ENCODE assay signal across 16 cellular contexts in genomic region chr1:10942542-10942912, GRCh38.
"Had no signal": no experiment of that assay in that cellular context is flagged by ENCODE, and none has a peak within 500 bp of the region (broad histone marks: within the 10 kb centered on the region; RNA-seq: fewer than 3 reads in every experiment).

No MANE protein-coding gene starts in this region.

- FAIRE-seq: frontal cortex, islet of Langerhans had no signal

- H3K9me3 ChIP-seq: esophagus muscularis mucosa, thyroid gland, upper lobe of right lung had no signal

- H3K4me1 ChIP-seq: parathyroid adenoma had no signal

- H3K36me3 ChIP-seq: esophagus muscularis mucosa, thyroid gland, upper lobe of right lung had no signal

- H3K79me2 ChIP-seq: parathyroid adenoma had no signal

- DNase-seq: amniotic stem cell, cerebellar nuclear complex had no signal

- H3K9ac ChIP-seq: parathyroid adenoma had no signal

- H2AFZ ChIP-seq: parathyroid adenoma had no signal

- H3K4me3 ChIP-seq: coronary artery, skin epidermis, thyroid gland, upper lobe of right lung had no signal

- H3K9me3 Mint-ChIP-seq: activated naive CD8-positive, alpha-beta T cell treated with anti-CD3 and anti-CD28 coated beads, Interleukin-2, amount 10 ng/mL, durations not matched to agents 7 days and 5 days; activated T-cell treated with anti-CD3 and anti-CD28 coated beads, Interleukin-2, amount 50 U/mL, for 24 hours; memory B cell; nephron progenitor cell; stimulated activated naive CD8-positive, alpha-beta T cell treated with anti-CD3 and anti-CD28 coated beads, Interleukin-15, Interleukin-2, amounts not matched to agents 100 ng/mL and 50 ng/mL, for 24 hours; WTC11 had no signal

- H3K36me3 Mint-ChIP-seq: activated naive CD8-positive, alpha-beta T cell treated with anti-CD3 and anti-CD28 coated beads, Interleukin-2, amount 10 ng/mL, durations not matched to agents 7 days and 5 days; memory B cell; WTC11 had no signal

- H3K27ac Mint-ChIP-seq: activated naive CD8-positive, alpha-beta T cell treated with anti-CD3 and anti-CD28 coated beads, Interleukin-2, amount 10 ng/mL, durations not matched to agents 7 days and 5 days; activated T-cell treated with anti-CD3 and anti-CD28 coated beads, Interleukin-2, amount 50 U/mL, for 24 hours; memory B cell; nephron progenitor cell; stimulated activated naive CD8-positive, alpha-beta T cell treated with anti-CD3 and anti-CD28 coated beads, Interleukin-15, Interleukin-2, amounts not matched to agents 100 ng/mL and 50 ng/mL, for 24 hours; WTC11 had no signal

- H3K27me3 ChIP-seq: thyroid gland, upper lobe of right lung had no signal

- H3K27ac ChIP-seq: coronary artery, esophagus muscularis mucosa, parathyroid adenoma, thyroid gland, upper lobe of right lung had no signal

- H3K4me3 Mint-ChIP-seq: activated naive CD8-positive, alpha-beta T cell treated with anti-CD3 and anti-CD28 coated beads, Interleukin-2, amount 10 ng/mL, durations not matched to agents 7 days and 5 days; activated T-cell treated with anti-CD3 and anti-CD28 coated beads, Interleukin-2, amount 50 U/mL, for 24 hours; memory B cell; nephron progenitor cell; stimulated activated naive CD8-positive, alpha-beta T cell treated with anti-CD3 and anti-CD28 coated beads, Interleukin-15, Interleukin-2, amounts not matched to agents 100 ng/mL and 50 ng/mL, for 24 hours; WTC11 had no signal
